Comparison of ENCODE assay signal across 8 cellular contexts in genomic region chr11:35485656-35486318, GRCh38. TPM values are rescaled to one million over a fixed set of nuclear protein-coding genes. Genes with fewer than 3 reads are reported as not detected.
DNase-seq lines count a peak whose midpoint lies in the region; ATAC-seq and TF ChIP-seq lines count a peak whose summit lies in the region.

No MANE protein-coding gene starts in this region.

- TF ChIP-seq CTCF in DOHH2 (IDR thresholded peaks at IDR 0.05; ENCODE audit: low read depth, low read length, poor library complexity, severe bottlenecking) (peak; percentile 88), LNCAP (IDR thresholded peaks at IDR 0.05) (peak; percentile 99), foreskin fibroblast (IDR thresholded peaks at IDR 0.05; ENCODE audit: low read depth, low read length) (peak; percentile 87), testis (IDR thresholded peaks at IDR 0.05) (peak; percentile 9 to 92 (median 74))

- intact Hi-C loops in testis (cut with DNase I; ENCODE audit: low total_unique reads): loop anchor here (10.0 kb wide), 1 partner anchor 561 kb away; no protein-coding TSS in a partner anchor

- no peaks in the 10 kb centered on the region for H4K20me1 ChIP-seq in DOHH2 (ENCODE audit: control insufficient read depth, insufficient read depth, low read depth, low read length)

- H3K36me3 ChIP-seq in DOHH2 (ENCODE audit: control insufficient read depth, low read length): no peaks in the 10 kb centered on the region
- no peaks in the 10 kb centered on the region for H3K36me3 ChIP-seq in testis (ENCODE audit: low read depth, missing control alignments)

- H3K4me3 ChIP-seq in DOHH2 (ENCODE audit: low read length) (no peak overlapping the region), foreskin fibroblast (ENCODE audit: low read depth in 1 of 2, low read length in 2 of 2) (no peak overlapping the region), testis (no peak overlapping the region)

- no peaks in the 10 kb centered on the region for H3F3A ChIP-seq in DOHH2 (ENCODE audit: control insufficient read depth, insufficient read depth)

- peaks cover 46% of the 10 kb centered on the region for H3K27me3 Mint-ChIP-seq in activated T-helper 17 cell treated with anti-CD3 and anti-CD28 coated beads, Interleukin-2, amount 50 U/mL, for 72 hours

- H3K9me3 ChIP-seq in DOHH2 (ENCODE audit: control insufficient read depth, insufficient read depth, low read length) (no peaks in the 10 kb centered on the region), testis (no peaks in the 10 kb centered on the region)

- H3K9me2 ChIP-seq in DOHH2 (replicated peaks; ENCODE audit: control insufficient read depth, low read length): no peaks in the 10 kb centered on the region

- no peaks in the 10 kb centered on the region for H3K4me1 ChIP-seq in DOHH2 (ENCODE audit: control insufficient read depth, low read length)
- H3K4me1 ChIP-seq in testis: no peaks in the 10 kb centered on the region

- H3K4me2 ChIP-seq in DOHH2 (ENCODE audit: low read length): no peak overlapping the region

- H3K9me3 Mint-ChIP-seq in activated T-helper 17 cell treated with anti-CD3 and anti-CD28 coated beads, Interleukin-2, amount 50 U/mL, for 72 hours: peaks cover 5% of the 10 kb centered on the region

- no peaks in the 10 kb centered on the region for H3K79me2 ChIP-seq in DOHH2 (ENCODE audit: control insufficient read depth, low read length)

- no peaks in the 10 kb centered on the region for H3K4me1 Mint-ChIP-seq in activated T-helper 17 cell treated with anti-CD3 and anti-CD28 coated beads, Interleukin-2, amount 50 U/mL, for 72 hours

- WGBS in testis, 2 donors: 16 to 24% methylated on average over 10 to 12 of the region's 12 CpGs

- H3K27me3 ChIP-seq in DOHH2 (ENCODE audit: control insufficient read depth, low read length): no peaks in the 10 kb centered on the region
- no peaks in the 10 kb centered on the region for H3K27me3 ChIP-seq in testis

- DNase-seq in RPMI8226: peak; percentile 60
- peak; percentile 69 to 91 for DNase-seq in foreskin fibroblast
- DNase-seq in occipital lobe (lab: John Stamatoyannopoulos, UW): peak; percentile 58
- peak; percentile 90 for DNase-seq in testis

- peak; percentile 78 for ATAC-seq in GM21737 (IDR thresholded peaks at IDR 0.05; ENCODE audit: unreplicated experiment)
- peak; percentile 76 for ATAC-seq in activated T-helper 17 cell treated with anti-CD3 and anti-CD28 coated beads, Interleukin-2, amount 50 U/mL, for 72 hours (replicated peaks)

- no peak for TF ChIP-seq POLR2A in testis (IDR thresholded peaks at IDR 0.05)

- H3K36me3 Mint-ChIP-seq in activated T-helper 17 cell treated with anti-CD3 and anti-CD28 coated beads, Interleukin-2, amount 50 U/mL, for 72 hours (ENCODE audit: low read depth): no peaks in the 10 kb centered on the region

- H3K27ac ChIP-seq in DOHH2 (ENCODE audit: low read depth, low read length): no peak overlapping the region
- no peak overlapping the region for H3K27ac ChIP-seq in testis

- no peak overlapping the region for H3K4me3 Mint-ChIP-seq in activated T-helper 17 cell treated with anti-CD3 and anti-CD28 coated beads, Interleukin-2, amount 50 U/mL, for 72 hours

- H3K27ac Mint-ChIP-seq in activated T-helper 17 cell treated with anti-CD3 and anti-CD28 coated beads, Interleukin-2, amount 50 U/mL, for 72 hours: no peak overlapping the region

RNA-seq across cellular contexts. Expression of gene PAMR1, which starts 39.6 kb away (rescaled TPM):
- total RNA-seq in activated T-helper 17 cell treated with anti-CD3 and anti-CD28 coated beads, Interleukin-2, amount 50 U/mL, for 72 hours: not detected
- 3.0 TPM for total RNA-seq in occipital lobe
- 1 to 10 TPM in 1 of 2 donors, under 1 TPM in 1; 0.55 to 1.5 TPM for total RNA-seq in testis
- 13.2 TPM for polyA plus RNA-seq in testis (ENCODE audit: insufficient read depth, low read depth, low replicate concordance)
